In the genomic region with DNA sequence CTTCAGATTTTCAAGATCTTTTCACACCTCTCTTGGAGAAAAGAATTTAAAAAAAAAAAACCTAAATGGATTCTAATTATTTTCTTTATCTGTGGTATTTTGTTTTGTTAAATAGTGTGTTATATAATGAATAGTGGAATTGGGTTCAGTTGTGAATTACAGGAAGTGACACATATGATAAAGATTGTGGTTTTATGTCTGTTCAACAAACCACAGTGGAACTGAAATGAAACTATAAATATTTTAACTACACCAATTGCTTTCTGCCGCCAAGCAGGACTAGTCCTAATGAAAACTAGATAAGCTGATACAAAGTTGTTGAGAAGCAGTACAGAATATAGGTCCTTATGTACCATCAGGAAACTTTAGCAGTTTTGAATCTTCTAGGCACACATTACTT, we compare ENCODE assay signal across 7 cellular contexts.
DNase-seq lines count a peak whose midpoint lies in the region; ATAC-seq, FAIRE-seq and TF ChIP-seq lines count a peak whose summit lies in the region.

No MANE protein-coding gene starts in this region.

- no peak overlapping the region for H3K27ac ChIP-seq in GM12878 (ENCODE audit: control insufficient read depth, insufficient read depth)
- no peak overlapping the region for H3K27ac ChIP-seq in dorsolateral prefrontal cortex

- BruUV-seq in GM12878 (replicated peaks; lab: Mats Ljungman, UMichigan): no TSS peak

- RAD21 ChIA-PET in GM12878 (lab: Charles Lee; ENCODE audit: unreplicated experiment): interaction anchor here (0.9 to 1.5 kb wide), 5 partner anchors 70 to 266 kb away, joined by 3 to 5 read pairs (median 4); no protein-coding TSS in a partner anchor

- H3K27me3 ChIP-seq in GM12878 (replicated peaks in 1 of 2; ENCODE audit: control insufficient read depth in 2 of 2, insufficient read depth in 2 of 2, low read length in 1 of 2) (no peaks in the 10 kb centered on the region), dorsolateral prefrontal cortex (no peaks in the 10 kb centered on the region)

- intact Hi-C loops in GM12878 (cut with micrococcal nuclease; ENCODE audit: unreplicated experiment) (loop anchor here (5.0 kb wide), 1 partner anchor 117 kb away; no protein-coding TSS in a partner anchor), dorsolateral prefrontal cortex (cut with DNase I) (no loop called here)

- SMC1A ChIA-PET in GM12878 (lab: Charles Lee; ENCODE audit: uncharacterized antibody, unreplicated experiment): interaction anchor here (1.0 to 2.3 kb wide), 12 partner anchors 9 to 330 kb away, joined by 3 to 9 read pairs (median 4); no protein-coding TSS in a partner anchor

- ATAC-seq in GM19351 (IDR thresholded peaks at IDR 0.05; ENCODE audit: unreplicated experiment) (peak; percentile 65), GM12878 (peak; percentile 80), omental fat pad (ENCODE audit: low FRiP score) (no peak)
- peak; percentile 69 for ATAC-seq in stimulated activated naive CD8-positive, alpha-beta T cell treated with anti-CD3 and anti-CD28 coated beads, Interleukin-15, Interleukin-2, amounts not matched to agents 100 U/mL and 50 U/mL, for 24 hours

- H3K4me1 ChIP-seq in GM12878 (ENCODE audit: control insufficient read depth, insufficient read depth, low read length): peaks cover 10% of the 10 kb centered on the region

- no peak for TF ChIP-seq RAD21 in GM12878 (IDR thresholded peaks at IDR 0.05; ENCODE audit: insufficient read depth, low read depth, low read length)

- no peak for TF ChIP-seq EP300 in GM12878 (IDR thresholded peaks at IDR 0.05; ENCODE audit: borderline replicate concordance in 1 of 2, control insufficient read depth in 1 of 2, low read depth in 2 of 2, low read length in 2 of 2)

- no peak overlapping the region for H3K4me3 ChIP-seq in GM12878
- H3K4me3 ChIP-seq in dorsolateral prefrontal cortex: no peak overlapping the region

- H3K79me2 ChIP-seq in GM12878 (ENCODE audit: control insufficient read depth, insufficient read depth, low read length): peaks cover 6% of the 10 kb centered on the region

- CTCF ChIA-PET in GM12878 (lab: Yijun Ruan, JAX): interaction anchor here (1.0 kb wide), 1 partner anchor 116 kb away, joined by 4 read pairs; no protein-coding TSS in a partner anchor

- POLR2A ChIA-PET in GM12878 (lab: Charles Lee): no interaction called here

- H2AFZ ChIP-seq in GM12878 (ENCODE audit: control insufficient read depth, low read depth, low read length): no peak overlapping the region

- H3K9me3 ChIP-seq in GM12878 (replicated peaks; ENCODE audit: control insufficient read depth, insufficient read depth, low read length): no peaks in the 10 kb centered on the region; the same call in 2 of the 3 replicates

- 94% methylated on average over 1 of the region's 1 CpG for WGBS in GM12878 (ENCODE audit: insufficient coverage, insufficient replicate concordance, low lambda C conversion rate, missing lambda C conversion rate)

- H3K9ac ChIP-seq in GM12878 (ENCODE audit: control insufficient read depth, insufficient read depth, low read length): no peak overlapping the region

- H4K20me1 ChIP-seq in GM12878 (ENCODE audit: control insufficient read depth, insufficient read depth): no peaks in the 10 kb centered on the region

- no peaks in the 10 kb centered on the region for H3K36me3 ChIP-seq in GM12878 (ENCODE audit: control insufficient read depth in 2 of 2, insufficient read depth in 2 of 2, low read length in 1 of 2)

- no peak for TF ChIP-seq POLR2A in GM12878 (IDR thresholded peaks at IDR 0.05; ENCODE audit: low read depth, low read length)

- peak overlapping the region; percentile 68 for H3K4me2 ChIP-seq in GM12878 (ENCODE audit: control insufficient read depth, insufficient read depth)

- no peak for FAIRE-seq in GM12878 (lab: Jason Lieb, UNC)

- in situ Hi-C loops in GM12878 (cut with MboI): no loop called here

- DNase-seq in HT1080 (ENCODE audit: low read depth): peak; percentile 78
- DNase-seq in GM12878 (ENCODE audit: low read depth, low spot score): peak; percentile 12
- no peak for DNase-seq in stimulated activated naive CD8-positive, alpha-beta T cell treated with anti-CD3 and anti-CD28 coated beads, Interleukin-15, Interleukin-2, amounts not matched to agents 100 U/mL and 50 U/mL, for 24 hours
- DNase-seq in dorsolateral prefrontal cortex: no peak
- DNase-seq in NCI-H2081 treated with DMSO at 0.1 percent for 48 hours (lab: John Stamatoyannopoulos, UW): no peak
- no peak for DNase-seq in omental fat pad (ENCODE audit: low spot score)

- TF ChIP-seq CTCF in GM12878 (IDR thresholded peaks at IDR 0.05 in 2 of 3, conservative IDR thresholded peaks at IDR 0.05 in 1 of 3; ENCODE audit: control insufficient read depth in 2 of 3, extremely low read depth in 1 of 3, insufficient read depth in 1 of 3, low read depth in 3 of 3, low read length in 3 of 3) (no peak), dorsolateral prefrontal cortex (IDR thresholded peaks at IDR 0.05 in 54 of 56, conservative IDR thresholded peaks at IDR 0.05 in 2 of 56; ENCODE audit: low read depth in 1 of 56, partially characterized antibody in 56 of 56) (no peak), omental fat pad (IDR thresholded peaks at IDR 0.05) (no peak)

TF ChIP-seq in GM12878, 131 proteins besides CTCF, POLR2A, EP300 and RAD21 (continues in another document):
- TF ChIP-seq MTA2 (IDR thresholded peaks at IDR 0.05; ENCODE audit: low read depth) (peak; percentile 43; the same call in 1 of the 2 replicates), RUNX3 (IDR thresholded peaks at IDR 0.05; ENCODE audit: low read length) (peak; percentile 91), JUNB (IDR thresholded peaks at IDR 0.05) (peak; percentile 28; the same call in 1 of the 2 replicates), ASH2L (IDR thresholded peaks at IDR 0.05; ENCODE audit: borderline replicate concordance, low read depth) (no peak), RCOR1 (conservative IDR thresholded peaks at IDR 0.05; ENCODE audit: low read depth, low read length) (no peak), SIX5 (IDR thresholded peaks at IDR 0.05; ENCODE audit: low read depth, low read length, severe bottlenecking) (no peak), IKZF2 (IDR thresholded peaks at IDR 0.05) (no peak; a peak in 1 of 4 replicates), POU2F2 (IDR thresholded peaks at IDR 0.05; ENCODE audit: borderline replicate concordance, low read depth, low read length) (no peak), BCL11A (IDR thresholded peaks at IDR 0.05; ENCODE audit: low read depth, low read length) (0 out of 2 replicates have a peak, but pooled peaks have one; percentile 17), FOS (IDR thresholded peaks at IDR 0.05; ENCODE audit: borderline replicate concordance, extremely low read depth, insufficient read length) (no peak), EED (IDR thresholded peaks at IDR 0.05; ENCODE audit: low read depth) (no peak), NFIC (IDR thresholded peaks at IDR 0.05; ENCODE audit: low read depth, low read length) (peak; percentile 44), CBFB (IDR thresholded peaks at IDR 0.05; ENCODE audit: low read depth) (0 out of 2 replicates have a peak, but pooled peaks have one; percentile 52), IRF4 (IDR thresholded peaks at IDR 0.05; ENCODE audit: low read depth, low read length) (no peak), SP1 (IDR thresholded peaks at IDR 0.05; ENCODE audit: low read depth, low read length) (no peak), STAT3 (IDR thresholded peaks at IDR 0.05; ENCODE audit: low read depth, low read length) (no peak), SMARCA5 (IDR thresholded peaks at IDR 0.05) (no peak), WRNIP1 (IDR thresholded peaks at IDR 0.05; ENCODE audit: borderline replicate concordance, low read depth, low read length) (no peak), KAT2A (conservative IDR thresholded peaks at IDR 0.05; ENCODE audit: control insufficient read depth, low read depth, low read length) (no peak), SREBF1 (IDR thresholded peaks at IDR 0.05; ENCODE audit: low read length) (no peak), FOXM1 (IDR thresholded peaks at IDR 0.05; ENCODE audit: low read depth, low read length) (no peak)
- TF ChIP-seq, protein P1, sequence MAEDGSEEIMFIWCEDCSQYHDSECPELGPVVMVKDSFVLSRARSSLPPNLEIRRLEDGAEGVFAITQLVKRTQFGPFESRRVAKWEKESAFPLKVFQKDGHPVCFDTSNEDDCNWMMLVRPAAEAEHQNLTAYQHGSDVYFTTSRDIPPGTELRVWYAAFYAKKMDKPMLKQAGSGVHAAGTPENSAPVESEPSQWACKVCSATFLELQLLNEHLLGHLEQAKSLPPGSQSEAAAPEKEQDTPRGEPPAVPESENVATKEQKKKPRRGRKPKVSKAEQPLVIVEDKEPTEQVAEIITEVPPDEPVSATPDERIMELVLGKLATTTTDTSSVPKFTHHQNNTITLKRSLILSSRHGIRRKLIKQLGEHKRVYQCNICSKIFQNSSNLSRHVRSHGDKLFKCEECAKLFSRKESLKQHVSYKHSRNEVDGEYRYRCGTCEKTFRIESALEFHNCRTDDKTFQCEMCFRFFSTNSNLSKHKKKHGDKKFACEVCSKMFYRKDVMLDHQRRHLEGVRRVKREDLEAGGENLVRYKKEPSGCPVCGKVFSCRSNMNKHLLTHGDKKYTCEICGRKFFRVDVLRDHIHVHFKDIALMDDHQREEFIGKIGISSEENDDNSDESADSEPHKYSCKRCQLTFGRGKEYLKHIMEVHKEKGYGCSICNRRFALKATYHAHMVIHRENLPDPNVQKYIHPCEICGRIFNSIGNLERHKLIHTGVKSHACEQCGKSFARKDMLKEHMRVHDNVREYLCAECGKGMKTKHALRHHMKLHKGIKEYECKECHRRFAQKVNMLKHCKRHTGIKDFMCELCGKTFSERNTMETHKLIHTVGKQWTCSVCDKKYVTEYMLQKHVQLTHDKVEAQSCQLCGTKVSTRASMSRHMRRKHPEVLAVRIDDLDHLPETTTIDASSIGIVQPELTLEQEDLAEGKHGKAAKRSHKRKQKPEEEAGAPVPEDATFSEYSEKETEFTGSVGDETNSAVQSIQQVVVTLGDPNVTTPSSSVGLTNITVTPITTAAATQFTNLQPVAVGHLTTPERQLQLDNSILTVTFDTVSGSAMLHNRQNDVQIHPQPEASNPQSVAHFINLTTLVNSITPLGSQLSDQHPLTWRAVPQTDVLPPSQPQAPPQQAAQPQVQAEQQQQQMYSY (CRISPR knock-in tag; IDR thresholded peaks at IDR 0.05): no peak

Comparison
In these comparisons a context has a peak if more than half of its experiments do, and no peak if none do; other contexts are left out.
1. DNase-seq: peak in HT1080 (single experiment) and GM12878 (single experiment); none in stimulated activated naive CD8-positive, alpha-beta T cell treated with anti-CD3 and anti-CD28 coated beads, Interleukin-15, Interleukin-2, amounts not matched to agents 100 U/mL and 50 U/mL, for 24 hours (single experiment), dorsolateral prefrontal cortex (0 of 10), NCI-H2081 treated with DMSO at 0.1 percent for 48 hours (single experiment) and omental fat pad (single experiment).